ENCODE assay signal across 1 cellular context in genomic region chr7:92848854-92849745, GRCh38.
TF ChIP-seq lines count a peak whose summit lies in the region.

No MANE protein-coding gene starts in this region.

TF ChIP-seq in IMR-90, 13 proteins besides CTCF, POLR2A, EP300 and RAD21:
- TF ChIP-seq NFE2L2 (IDR thresholded peaks at IDR 0.05; ENCODE audit: low read depth, low read length) (no peak), MAFK (IDR thresholded peaks at IDR 0.05; ENCODE audit: low read depth, low read length) (peak; percentile 99)
